ENCODE assay signal across 8 cellular contexts in genomic region chr5:177390363-177391300, GRCh38. TPM values are rescaled to one million over a fixed set of nuclear protein-coding genes. Genes with fewer than 3 reads are reported as not detected.
DNase-seq lines count a peak whose midpoint lies in the region; ATAC-seq and TF ChIP-seq lines count a peak whose summit lies in the region.

No MANE protein-coding gene starts in this region.

- DNase-seq in NCI-H2081 treated with DMSO at 0.1 percent for 48 hours (lab: John Stamatoyannopoulos, UW), result peak; percentile 63
- DNase-seq in UCSD-AML1 (lab: John Stamatoyannopoulos, UW; ENCODE audit: unreplicated experiment), result peak; percentile 84
- DNase-seq in iPS-NIHi7 (ENCODE audit: extremely low spot score), result peak; percentile 97
- DNase-seq in stimulated activated CD4-positive, alpha-beta T cell treated with anti-CD3 and anti-CD28 coated beads, Interleukin-12 subunit alpha, Interleukin-12 subunit beta, amount 100 ng/mL, for 48 hours (ENCODE audit: low read depth in 2 of 3, low spot score in 1 of 3), result peak; percentile 82 to 91 (median 82)
- DNase-seq in cortex of kidney (lab: John Stamatoyannopoulos, UW), result no peak

- H3K27me3 Mint-ChIP-seq in brain, result peaks cover 12% of the 10 kb centered on the region

- no peaks in the 10 kb centered on the region for H3K36me3 Mint-ChIP-seq in brain

- peak; percentile 89 for TF ChIP-seq CTCF in GM12801 (IDR thresholded peaks at IDR 0.05; ENCODE audit: extremely low read depth, insufficient read length)
- peak; percentile 97 for TF ChIP-seq CTCF in brain (conservative IDR thresholded peaks at IDR 0.05)

- H3K4me3 Mint-ChIP-seq in brain, result peak overlapping the region in 3 of 5 experiments; percentile 11 to 31 (median 18)

- H3K4me1 Mint-ChIP-seq in brain, result peaks cover 31% of the 10 kb centered on the region

- H3K27ac Mint-ChIP-seq in brain, result peak overlapping the region; percentile 74 to 92 (median 84)

- ATAC-seq in HG02885 (IDR thresholded peaks at IDR 0.05; ENCODE audit: poor library complexity, unreplicated experiment), result peak; percentile 58

- H3K9me3 Mint-ChIP-seq in brain, result peaks cover 0 to 3% (median 0%) of the 10 kb centered on the region in 5 experiments

RNA-seq across cellular contexts. Expression of gene SLC34A1, which starts 6.4 kb away (rescaled TPM):
- not detected for polyA plus RNA-seq in brain (ENCODE audit: insufficient read depth, low read depth, low replicate concordance)

RNA-seq across cellular contexts. Expression of gene PFN3, which starts 9.8 kb away (rescaled TPM):
- polyA plus RNA-seq in brain (ENCODE audit: insufficient read depth, low read depth, low replicate concordance), result not detected

RNA-seq across cellular contexts. Expression of gene F12, which starts 18.7 kb away (rescaled TPM):
- 3.7 TPM for polyA plus RNA-seq in brain (ENCODE audit: insufficient read depth, low read depth, low replicate concordance)

RNA-seq across cellular contexts. Expression of gene RGS14, which starts 32.9 kb away (rescaled TPM):
- polyA plus RNA-seq in brain (ENCODE audit: insufficient read depth, low read depth, low replicate concordance), result 10.7 TPM

RNA-seq across cellular contexts. Expression of gene GRK6, which starts 35.8 kb away (rescaled TPM):
- 26.9 TPM for polyA plus RNA-seq in brain (ENCODE audit: insufficient read depth, low read depth, low replicate concordance)
